Comparison of ENCODE assay signal across 8 cellular contexts in genomic region chr2:177242136-177242987, GRCh38. TPM values are rescaled to one million over a fixed set of nuclear protein-coding genes. Genes with fewer than 3 reads are reported as not detected.
DNase-seq lines count a peak whose midpoint lies in the region; ATAC-seq and TF ChIP-seq lines count a peak whose summit lies in the region.

No MANE protein-coding gene starts in this region.

- peak overlapping the region; percentile 70 for H3K4me2 ChIP-seq in hepatocyte

- DNase-seq in DMS 273 treated with DMSO at 0.1 percent for 48 hours (lab: John Stamatoyannopoulos, UW) (peak; percentile 72), LNCaP clone FGC (ENCODE audit: low read depth) (peak; percentile 74), hepatocyte (ENCODE audit: low spot score) (peak; percentile 77), smooth muscle cell of the brain vasculature (ENCODE audit: low read depth, low spot score) (peak; percentile 70)
- no peak for DNase-seq in activated effector memory CD4-positive, alpha-beta T cell treated with anti-CD3 and anti-CD28 coated beads, Interleukin-2, amount 50 U/mL, for 16 hours
- DNase-seq in stimulated activated CD4-positive, alpha-beta T cell treated with anti-CD3 and anti-CD28 coated beads, Interleukin-4, amount 100 ng/mL, for 4 hours: no peak

- no peaks in the 10 kb centered on the region for H3K9me2 ChIP-seq in hepatocyte (replicated peaks; ENCODE audit: insufficient read depth)

- ATAC-seq in GM18870 (IDR thresholded peaks at IDR 0.05; ENCODE audit: unreplicated experiment): no peak

- no peaks in the 10 kb centered on the region for H3K9me3 ChIP-seq in hepatocyte (ENCODE audit: low read depth)

- no peaks in the 10 kb centered on the region for H3K36me3 ChIP-seq in hepatocyte (replicated peaks; ENCODE audit: insufficient read depth, low read depth)

- H3K27ac ChIP-seq in angular gyrus (ENCODE audit: low read depth, low read length): peak overlapping the region; percentile 84
- peak overlapping the region; percentile 92 for H3K27ac ChIP-seq in hepatocyte

- peaks cover 74% of the 10 kb centered on the region for H3K4me1 ChIP-seq in hepatocyte (ENCODE audit: insufficient read depth)

- no peak overlapping the region for H2AFZ ChIP-seq in hepatocyte

- H3K4me3 ChIP-seq in LNCaP clone FGC (ENCODE audit: low read depth, low read length) (peak overlapping the region; percentile 34), hepatocyte (peak overlapping the region; percentile 9)

- TF ChIP-seq CTCF in LNCaP clone FGC (IDR thresholded peaks at IDR 0.05; ENCODE audit: control insufficient read depth, extremely low read depth, insufficient read depth): no peak
- TF ChIP-seq CTCF in hepatocyte (IDR thresholded peaks at IDR 0.05; ENCODE audit: poor library complexity): no peak

- H3K27me3 ChIP-seq in hepatocyte: no peaks in the 10 kb centered on the region

- H4K20me1 ChIP-seq in hepatocyte (ENCODE audit: insufficient read depth, poor library complexity, severe bottlenecking): peaks cover 88% of the 10 kb centered on the region

- 20% methylated on average over 5 of the region's 5 CpGs for WGBS in hepatocyte (ENCODE audit: low lambda C conversion rate, missing lambda C conversion rate)

- peaks cover 96% of the 10 kb centered on the region for H3K79me2 ChIP-seq in hepatocyte

RNA-seq across cellular contexts. Expression of gene NFE2L2, which starts 22.2 kb away (rescaled TPM):
- total RNA-seq in hepatocyte: 88.3 and 112 TPM in 2 replicates
- polyA plus RNA-seq in hepatocyte: 87.3 and 90.2 TPM in 2 replicates

RNA-seq across cellular contexts. Expression of gene HNRNPA3, which starts 29.8 kb away (rescaled TPM):
- total RNA-seq in hepatocyte: 54.9 and 56.1 TPM in 2 replicates
- polyA plus RNA-seq in hepatocyte: 48.5 and 59.5 TPM in 2 replicates

Comparison
In these comparisons a context has a peak if more than half of its experiments do, and no peak if none do; other contexts are left out.
1. DNase-seq: peak in DMS 273 treated with DMSO at 0.1 percent for 48 hours (single experiment), LNCaP clone FGC (single experiment), hepatocyte (single experiment) and smooth muscle cell of the brain vasculature (single experiment); none in activated effector memory CD4-positive, alpha-beta T cell treated with anti-CD3 and anti-CD28 coated beads, Interleukin-2, amount 50 U/mL, for 16 hours (single experiment) and stimulated activated CD4-positive, alpha-beta T cell treated with anti-CD3 and anti-CD28 coated beads, Interleukin-4, amount 100 ng/mL, for 4 hours (0 of 2).